In the genomic region with DNA sequence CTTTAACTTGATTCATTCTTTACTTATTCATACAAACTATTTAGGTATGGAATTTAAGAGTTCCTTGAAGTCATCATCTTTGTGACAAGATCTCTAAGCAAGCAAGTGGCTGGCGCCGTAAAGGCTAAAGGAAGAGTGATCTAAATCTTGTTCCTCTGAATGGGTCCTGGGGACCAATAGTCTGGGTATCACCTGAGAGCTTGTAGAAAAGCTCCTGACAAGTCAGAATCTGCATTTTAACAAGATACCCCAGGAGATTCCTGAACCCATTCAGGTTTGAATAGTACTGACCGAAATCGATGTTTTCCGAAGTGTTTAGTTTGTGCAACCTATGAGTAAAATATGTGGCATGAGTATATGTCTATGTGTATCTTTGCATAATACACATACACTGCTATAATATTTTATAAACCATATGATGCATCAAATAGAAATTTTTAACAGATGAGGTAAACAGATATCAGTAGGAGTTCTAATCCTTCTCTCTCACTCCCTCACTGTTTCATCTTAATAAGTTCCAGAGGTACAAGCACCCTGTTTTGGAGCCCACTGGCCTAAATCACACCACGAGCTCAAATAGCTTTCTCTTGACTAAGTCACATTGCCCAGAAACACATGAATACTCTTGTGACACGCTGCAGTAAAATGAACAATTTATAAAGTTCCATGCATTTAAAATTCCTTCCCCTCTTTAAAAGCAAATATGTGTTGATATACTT, we compare ENCODE assay signal across 23 cellular contexts.
"Had no signal": no experiment of that assay in that cellular context is flagged by ENCODE, and none has a peak within 500 bp of the region (broad histone marks: within the 10 kb centered on the region; RNA-seq: fewer than 3 reads in every experiment).

No MANE protein-coding gene starts in this region.

- H3K9me3 ChIP-seq: prostate gland, vagina had no signal

- H3K27ac ChIP-seq: coronary artery, prostate gland, skin epidermis, suprapubic skin, transverse colon, vagina had no signal

- H3K4me3 ChIP-seq: coronary artery, mucosa of descending colon, prostate gland, skin epidermis, suprapubic skin, transverse colon, vagina had no signal

- FAIRE-seq: endometrium, TTC549 had no signal

- H3K4me1 ChIP-seq: prostate gland, suprapubic skin, transverse colon, vagina had no signal

- H3K4me3 Mint-ChIP-seq: activated B cell treated with CpG ODN at 0.5 μM for 24 hours; activated CD4-positive, alpha-beta memory T cell treated with anti-CD3 and anti-CD28 coated beads for 36 hours; activated CD8-positive, alpha-beta memory T cell treated with anti-CD3 and anti-CD28 coated beads, Interleukin-2, amount 10 ng/mL, durations not matched to agents 7 days and 5 days; activated naive CD4-positive, alpha-beta T cell treated with anti-CD3 and anti-CD28 coated beads for 36 hours; activated T-helper 17 cell treated with anti-CD3 and anti-CD28 coated beads, Interleukin-2, amount 50 U/mL, for 72 hours; naive B cell; neural crest cell; stimulated activated naive CD8-positive, alpha-beta T cell treated with anti-CD3 and anti-CD28 coated beads, Interleukin-15, Interleukin-2, amounts not matched to agents 100 ng/mL and 50 ng/mL, for 24 hours had no signal

- ATAC-seq: activated CD8-positive, alpha-beta memory T cell treated with anti-CD3 and anti-CD28 coated beads, Interleukin-2, amount 10 ng/mL, durations not matched to agents 7 days and 5 days; activated T-helper 17 cell treated with anti-CD3 and anti-CD28 coated beads, Interleukin-2, amount 50 U/mL, for 72 hours; left cardiac atrium; mucosa of descending colon; right cardiac atrium had no signal

- H3K36me3 Mint-ChIP-seq: activated CD8-positive, alpha-beta memory T cell treated with anti-CD3 and anti-CD28 coated beads, Interleukin-2, amount 10 ng/mL, durations not matched to agents 7 days and 5 days had no signal

- H3K27me3 Mint-ChIP-seq: activated T-helper 17 cell treated with anti-CD3 and anti-CD28 coated beads, Interleukin-2, amount 50 U/mL, for 72 hours had no signal

- H3K27me3 ChIP-seq: suprapubic skin, transverse colon, vagina had no signal

- H3K36me3 ChIP-seq: prostate gland, suprapubic skin, transverse colon, vagina had no signal

- DNase-seq: activated B cell treated with CpG ODN at 0.5 μM for 24 hours; activated CD4-positive, alpha-beta memory T cell treated with anti-CD3 and anti-CD28 coated beads for 36 hours; activated CD4-positive, alpha-beta T cell treated with anti-CD3 and anti-CD28 coated beads for 4 hours; activated CD8-positive, alpha-beta memory T cell treated with anti-CD3 and anti-CD28 coated beads, Interleukin-2, amount 10 ng/mL, durations not matched to agents 7 days and 5 days; activated naive CD4-positive, alpha-beta T cell treated with anti-CD3 and anti-CD28 coated beads for 36 hours; aorta; left cardiac atrium; mesenchymal stem cell; mucosa of descending colon; naive B cell; right cardiac atrium; T-helper 2 cell; transverse colon had no signal

- H3K27ac Mint-ChIP-seq: activated B cell treated with CpG ODN at 0.5 μM for 24 hours; activated CD4-positive, alpha-beta memory T cell treated with anti-CD3 and anti-CD28 coated beads for 36 hours; activated CD8-positive, alpha-beta memory T cell treated with anti-CD3 and anti-CD28 coated beads, Interleukin-2, amount 10 ng/mL, durations not matched to agents 7 days and 5 days; activated naive CD4-positive, alpha-beta T cell treated with anti-CD3 and anti-CD28 coated beads for 36 hours; activated T-helper 17 cell treated with anti-CD3 and anti-CD28 coated beads, Interleukin-2, amount 50 U/mL, for 72 hours; naive B cell; stimulated activated naive CD8-positive, alpha-beta T cell treated with anti-CD3 and anti-CD28 coated beads, Interleukin-15, Interleukin-2, amounts not matched to agents 100 ng/mL and 50 ng/mL, for 24 hours had no signal

- H3K4me1 Mint-ChIP-seq: activated B cell treated with CpG ODN at 0.5 μM for 24 hours; activated CD8-positive, alpha-beta memory T cell treated with anti-CD3 and anti-CD28 coated beads, Interleukin-2, amount 10 ng/mL, durations not matched to agents 7 days and 5 days; activated T-helper 17 cell treated with anti-CD3 and anti-CD28 coated beads, Interleukin-2, amount 50 U/mL, for 72 hours; naive B cell; neural crest cell had no signal
